2 cellular contexts compared by ENCODE assay signal in genomic region chr15:71116366-71116765, GRCh38.
TF ChIP-seq lines count a peak whose summit lies in the region.

No MANE protein-coding gene starts in this region.

TF ChIP-seq in liver, 16 proteins besides CTCF, POLR2A, EP300 and RAD21 (continued from another document):
- TF ChIP-seq ZBTB33 (IDR thresholded peaks at IDR 0.05) (no peak), EGR1 (IDR thresholded peaks at IDR 0.05; ENCODE audit: low read depth in 2 of 2) (no peak), JUND (IDR thresholded peaks at IDR 0.05) (no peak), REST (IDR thresholded peaks at IDR 0.05) (no peak), RXRA (IDR thresholded peaks at IDR 0.05) (no peak), HNF4G (IDR thresholded peaks at IDR 0.05) (no peak), TAF1 (conservative IDR thresholded peaks at IDR 0.05) (no peak), FOXA2 (IDR thresholded peaks at IDR 0.05) (no peak), HNF4A (conservative IDR thresholded peaks at IDR 0.05) (no peak), ATF3 (IDR thresholded peaks at IDR 0.05) (no peak), SP1 (IDR thresholded peaks at IDR 0.05) (no peak)

TF ChIP-seq in HepG2, 621 proteins besides CTCF, POLR2A, EP300 and RAD21 (continued from another document):
- no peak for TF ChIP-seq ZNF691 (CRISPR knock-in tag; IDR thresholded peaks at IDR 0.05; ENCODE audit: borderline replicate concordance, low read depth)
- no peak for TF ChIP-seq DRAP1 (CRISPR knock-in tag; IDR thresholded peaks at IDR 0.05)
TF ChIP-seq in HepG2: peak in this region for 0.
